12 cellular contexts compared by ENCODE assay signal in the genomic region with DNA sequence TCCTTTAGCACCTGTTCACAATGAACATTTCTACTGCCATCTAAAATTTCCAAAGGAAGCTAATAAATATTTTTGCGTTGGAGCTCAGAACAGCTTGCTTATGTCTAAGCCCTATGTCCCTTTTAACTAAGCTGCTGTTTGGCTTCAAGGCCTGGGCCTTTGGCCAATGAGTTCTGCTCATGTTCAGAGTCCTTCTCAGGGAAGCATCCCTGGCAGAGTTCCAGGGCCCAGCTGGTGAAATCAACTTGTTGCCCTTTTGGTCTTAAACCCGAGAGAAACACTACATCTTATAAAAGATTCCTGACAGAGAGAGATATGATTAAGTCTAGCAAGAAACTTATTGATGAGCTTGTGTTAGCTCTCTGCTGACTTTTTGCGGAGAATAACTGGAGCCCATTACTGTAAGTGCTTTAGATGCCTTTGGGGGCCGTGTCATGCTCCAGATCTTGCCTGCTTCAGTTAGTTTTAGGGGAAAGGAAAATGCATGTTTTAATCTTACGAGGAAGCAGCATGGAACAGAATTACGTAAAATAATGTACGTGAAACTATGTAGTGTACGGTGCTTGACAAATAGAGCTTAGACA.
DNase-seq lines count a peak whose midpoint lies in the region; ATAC-seq and TF ChIP-seq lines count a peak whose summit lies in the region.
"Had no signal": no experiment of that assay in that cellular context is flagged by ENCODE, and none has a peak within 500 bp of the region (broad histone marks: within the 10 kb centered on the region; RNA-seq: fewer than 3 reads in every experiment).

No MANE protein-coding gene starts in this region.

- H3K27ac Mint-ChIP-seq in activated CD4-positive, alpha-beta T cell treated with anti-CD3 and anti-CD28 coated beads, Interleukin-2, amount 10 ng/mL, durations not matched to agents 7 days and 5 days = no peak overlapping the region
- H3K27ac Mint-ChIP-seq: activated naive CD8-positive, alpha-beta T cell treated with anti-CD3 and anti-CD28 coated beads, Interleukin-2, amount 10 ng/mL, durations not matched to agents 7 days and 5 days had no signal

- TF ChIP-seq CTCF in testis (IDR thresholded peaks at IDR 0.05) = no peak

- POLR2A ChIA-PET in activated CD4-positive, alpha-beta T cell treated with anti-CD3 and anti-CD28 coated beads, Interleukin-2, amount 10 ng/mL, durations not matched to agents 7 days and 5 days (lab: Charles Lee) = no interaction called here

- no peaks in the 10 kb centered on the region for H3K36me3 ChIP-seq in testis (ENCODE audit: low read depth, missing control alignments)

- H3K4me1 Mint-ChIP-seq in activated CD4-positive, alpha-beta T cell treated with anti-CD3 and anti-CD28 coated beads, Interleukin-2, amount 10 ng/mL, durations not matched to agents 7 days and 5 days = no peaks in the 10 kb centered on the region
- H3K4me1 Mint-ChIP-seq: activated naive CD8-positive, alpha-beta T cell treated with anti-CD3 and anti-CD28 coated beads, Interleukin-2, amount 10 ng/mL, durations not matched to agents 7 days and 5 days had no signal

- H3K27me3 Mint-ChIP-seq in activated CD4-positive, alpha-beta T cell treated with anti-CD3 and anti-CD28 coated beads, Interleukin-2, amount 10 ng/mL, durations not matched to agents 7 days and 5 days = no peaks in the 10 kb centered on the region
- H3K27me3 Mint-ChIP-seq: activated naive CD8-positive, alpha-beta T cell treated with anti-CD3 and anti-CD28 coated beads, Interleukin-2, amount 10 ng/mL, durations not matched to agents 7 days and 5 days had no signal

- intact Hi-C loops in left colon (cut with DNase I, micrococcal nuclease) = loop anchor here in 1 of 2 donors (10.0 kb wide), 2 partner anchors 245 to 355 kb away; a partner anchor contains a TSS
- intact Hi-C loops in testis (cut with DNase I; ENCODE audit: low total_unique reads) = no loop called here

- no peak overlapping the region for H3K4me3 ChIP-seq in testis

- TF ChIP-seq POLR2A in testis (IDR thresholded peaks at IDR 0.05) = no peak

- H3K36me3 Mint-ChIP-seq in activated CD4-positive, alpha-beta T cell treated with anti-CD3 and anti-CD28 coated beads, Interleukin-2, amount 10 ng/mL, durations not matched to agents 7 days and 5 days (ENCODE audit: low read depth) = peaks cover 19% of the 10 kb centered on the region

- WGBS in testis, 2 donors = 52 to 66% methylated on average over 8 of the region's 8 CpGs

- no peaks in the 10 kb centered on the region for H3K27me3 ChIP-seq in testis

- DNase-seq in DMS53 (lab: John Stamatoyannopoulos, UW) (peak; percentile 10), DMS53 treated with DMSO at 0.1 percent for 48 hours (lab: John Stamatoyannopoulos, UW; ENCODE audit: unreplicated experiment) (no peak), caudate nucleus (lab: John Stamatoyannopoulos, UW) (peak in 39 of 61 donors; percentile 1 to 69 (median 13)), left colon (peak; percentile 93 to 94), testis (peak; percentile 95), ecto neural progenitor cell (ENCODE audit: low spot score) (no peak), activated T-cell treated with anti-CD3 and anti-CD28 coated beads for 4 hours (no peak)
- DNase-seq in activated CD4-positive, alpha-beta T cell treated with anti-CD3 and anti-CD28 coated beads, Interleukin-2, amount 10 ng/mL, durations not matched to agents 7 days and 5 days = no peak
- DNase-seq: activated naive CD8-positive, alpha-beta T cell treated with anti-CD3 and anti-CD28 coated beads, Interleukin-2, amount 10 ng/mL, durations not matched to agents 7 days and 5 days; MV-4-11; stimulated activated CD4-positive, alpha-beta T cell treated with anti-CD3 and anti-CD28 coated beads, Interleukin-4, amount 100 ng/mL, for 4 hours had no signal

- H3K4me3 Mint-ChIP-seq in activated CD4-positive, alpha-beta T cell treated with anti-CD3 and anti-CD28 coated beads, Interleukin-2, amount 10 ng/mL, durations not matched to agents 7 days and 5 days = no peak overlapping the region
- H3K4me3 Mint-ChIP-seq: activated naive CD8-positive, alpha-beta T cell treated with anti-CD3 and anti-CD28 coated beads, Interleukin-2, amount 10 ng/mL, durations not matched to agents 7 days and 5 days had no signal

- CTCF ChIA-PET in activated CD4-positive, alpha-beta T cell treated with anti-CD3 and anti-CD28 coated beads, Interleukin-2, amount 10 ng/mL, durations not matched to agents 7 days and 5 days (lab: Charles Lee) = interaction anchor here (1.0 kb wide), 2 partner anchors 11 to 343 kb away, joined by 3 to 4 read pairs; no protein-coding TSS in a partner anchor

- peak; percentile 40 for ATAC-seq in left colon

- peaks cover 7% of the 10 kb centered on the region for H3K4me1 ChIP-seq in testis

- H3K27ac ChIP-seq in caudate nucleus (ENCODE audit: low read depth, low read length) (no peak overlapping the region), testis (no peak overlapping the region)
- H3K27ac ChIP-seq: 22Rv1 had no signal

- no peaks in the 10 kb centered on the region for H3K9me3 Mint-ChIP-seq in activated CD4-positive, alpha-beta T cell treated with anti-CD3 and anti-CD28 coated beads, Interleukin-2, amount 10 ng/mL, durations not matched to agents 7 days and 5 days

- no peaks in the 10 kb centered on the region for H3K9me3 ChIP-seq in testis

Comparison
In these comparisons a context has a peak if more than half of its experiments do, and no peak if none do; other contexts are left out.
1. DNase-seq: peak in DMS53 (single experiment), caudate nucleus (39 of 61), left colon (2 of 2) and testis (single experiment); none in DMS53 treated with DMSO at 0.1 percent for 48 hours (single experiment), activated CD4-positive, alpha-beta T cell treated with anti-CD3 and anti-CD28 coated beads, Interleukin-2, amount 10 ng/mL, durations not matched to agents 7 days and 5 days (single experiment), ecto neural progenitor cell (single experiment) and activated T-cell treated with anti-CD3 and anti-CD28 coated beads for 4 hours (single experiment).